26 cellular contexts compared by ENCODE assay signal in genomic region chr7:37365405-37365804, GRCh38.
A peak's percentile ranks its signal among the peaks of the same experiment; 100 is the strongest.
DNase-seq lines count a peak whose midpoint lies in the region; ATAC-seq and TF ChIP-seq lines count a peak whose summit lies in the region.
"Had no signal": no experiment of that assay in that cellular context is flagged by ENCODE, and none has a peak within 500 bp of the region (broad histone marks: within the 10 kb centered on the region; RNA-seq: fewer than 3 reads in every experiment).

No MANE protein-coding gene starts in this region.

- H3K27me3 Mint-ChIP-seq in activated naive CD4-positive, alpha-beta T cell treated with anti-CD3 and anti-CD28 coated beads, Interleukin-2, amount 10 ng/mL, durations not matched to agents 7 days and 5 days: no peaks in the 10 kb centered on the region
- no peaks in the 10 kb centered on the region for H3K27me3 Mint-ChIP-seq in T-helper 1 cell treated with Interleukin-12 subunit alpha and Interleukin-12 subunit beta and Interleukin-4 antibody, amounts not matched to agents 30 μg/mL and 1 μg/mL, for 36 hours (ENCODE audit: low read depth)
- H3K27me3 Mint-ChIP-seq in activated naive CD8-positive, alpha-beta T cell treated with anti-CD3 and anti-CD28 coated beads for 36 hours: no peaks in the 10 kb centered on the region
- H3K27me3 Mint-ChIP-seq in CD14-positive monocyte (ENCODE audit: low read depth in 3 of 3): no peaks in the 10 kb centered on the region
- H3K27me3 Mint-ChIP-seq: memory B cell; stimulated activated naive B cell treated with anti-CD40 and anti-IgM and Interleukin-4, amounts not matched to agents 10 μg/mL and 1 μg/mL and 100 μg/mL, for 72 hours had no signal

- intact Hi-C loops in CD14-positive monocyte (cut with micrococcal nuclease): no loop called here

- H3K9me3 Mint-ChIP-seq in activated naive CD4-positive, alpha-beta T cell treated with anti-CD3 and anti-CD28 coated beads, Interleukin-2, amount 10 ng/mL, durations not matched to agents 7 days and 5 days: peaks cover 3% of the 10 kb centered on the region
- H3K9me3 Mint-ChIP-seq in T-helper 1 cell treated with Interleukin-12 subunit alpha and Interleukin-12 subunit beta and Interleukin-4 antibody, amounts not matched to agents 30 μg/mL and 1 μg/mL, for 36 hours: peaks cover 4% of the 10 kb centered on the region
- H3K9me3 Mint-ChIP-seq in activated naive CD8-positive, alpha-beta T cell treated with anti-CD3 and anti-CD28 coated beads for 36 hours: peaks cover 18% of the 10 kb centered on the region
- no peaks in the 10 kb centered on the region for H3K9me3 Mint-ChIP-seq in CD14-positive monocyte
- H3K9me3 Mint-ChIP-seq: neural progenitor cell had no signal

- H3K27ac Mint-ChIP-seq in activated naive CD4-positive, alpha-beta T cell treated with anti-CD3 and anti-CD28 coated beads, Interleukin-2, amount 10 ng/mL, durations not matched to agents 7 days and 5 days: peak overlapping the region; percentile 43
- H3K27ac Mint-ChIP-seq in T-helper 1 cell treated with Interleukin-12 subunit alpha and Interleukin-12 subunit beta and Interleukin-4 antibody, amounts not matched to agents 30 μg/mL and 1 μg/mL, for 36 hours: peak overlapping the region; percentile 50
- H3K27ac Mint-ChIP-seq in activated naive CD8-positive, alpha-beta T cell treated with anti-CD3 and anti-CD28 coated beads for 36 hours: peak overlapping the region; percentile 96
- no peak overlapping the region for H3K27ac Mint-ChIP-seq in CD14-positive monocyte
- H3K27ac Mint-ChIP-seq: memory B cell, neural progenitor cell had no signal

- H3K36me3 Mint-ChIP-seq in activated naive CD4-positive, alpha-beta T cell treated with anti-CD3 and anti-CD28 coated beads, Interleukin-2, amount 10 ng/mL, durations not matched to agents 7 days and 5 days: peaks cover 27% of the 10 kb centered on the region
- H3K36me3 Mint-ChIP-seq in T-helper 1 cell treated with Interleukin-12 subunit alpha and Interleukin-12 subunit beta and Interleukin-4 antibody, amounts not matched to agents 30 μg/mL and 1 μg/mL, for 36 hours (ENCODE audit: low read depth): peaks cover 22% of the 10 kb centered on the region
- H3K36me3 Mint-ChIP-seq in activated naive CD8-positive, alpha-beta T cell treated with anti-CD3 and anti-CD28 coated beads for 36 hours: peaks cover 36% of the 10 kb centered on the region
- H3K36me3 Mint-ChIP-seq in CD14-positive monocyte: peaks cover 7% of the 10 kb centered on the region in 2 donors
- H3K36me3 Mint-ChIP-seq: neural progenitor cell had no signal

- H3K9me3 ChIP-seq in WERI-Rb-1 (ENCODE audit: severe bottlenecking): no peaks in the 10 kb centered on the region
- H3K9me3 ChIP-seq: BLaER1, pancreas, SK-N-SH had no signal

- H3K4me1 Mint-ChIP-seq in activated naive CD4-positive, alpha-beta T cell treated with anti-CD3 and anti-CD28 coated beads, Interleukin-2, amount 10 ng/mL, durations not matched to agents 7 days and 5 days: peaks cover 64% of the 10 kb centered on the region
- H3K4me1 Mint-ChIP-seq in T-helper 1 cell treated with Interleukin-12 subunit alpha and Interleukin-12 subunit beta and Interleukin-4 antibody, amounts not matched to agents 30 μg/mL and 1 μg/mL, for 36 hours (ENCODE audit: low read depth): peaks cover 45% of the 10 kb centered on the region
- H3K4me1 Mint-ChIP-seq in activated naive CD8-positive, alpha-beta T cell treated with anti-CD3 and anti-CD28 coated beads for 36 hours: peaks cover 68% of the 10 kb centered on the region
- peaks cover 18% of the 10 kb centered on the region for H3K4me1 Mint-ChIP-seq in CD14-positive monocyte
- H3K4me1 Mint-ChIP-seq: neural progenitor cell had no signal

- no peak overlapping the region for H3K4me3 ChIP-seq in WERI-Rb-1 (ENCODE audit: low read depth, low read length)
- H3K4me3 ChIP-seq: BLaER1, GM23248, neural progenitor cell, pancreas had no signal

- H3K36me3 ChIP-seq in WERI-Rb-1: no peaks in the 10 kb centered on the region
- H3K36me3 ChIP-seq: BLaER1, neural progenitor cell, pancreas had no signal

- ATAC-seq in stimulated activated naive CD8-positive, alpha-beta T cell treated with anti-CD3 and anti-CD28 coated beads, Interleukin-15, Interleukin-2, amounts not matched to agents 100 U/mL and 50 U/mL, for 24 hours: peak; percentile 64
- no peak for ATAC-seq in HG03565 (IDR thresholded peaks at IDR 0.05; ENCODE audit: unreplicated experiment)
- ATAC-seq: left lobe of liver; pancreas; Right ventricle myocardium inferior; stimulated activated naive B cell treated with anti-CD40 and anti-IgM and Interleukin-4, amounts not matched to agents 10 μg/mL and 1 μg/mL and 100 μg/mL, for 72 hours had no signal

- H3K4me3 Mint-ChIP-seq in activated naive CD4-positive, alpha-beta T cell treated with anti-CD3 and anti-CD28 coated beads, Interleukin-2, amount 10 ng/mL, durations not matched to agents 7 days and 5 days: no peak overlapping the region
- no peak overlapping the region for H3K4me3 Mint-ChIP-seq in T-helper 1 cell treated with Interleukin-12 subunit alpha and Interleukin-12 subunit beta and Interleukin-4 antibody, amounts not matched to agents 30 μg/mL and 1 μg/mL, for 36 hours
- peak overlapping the region; percentile 0 for H3K4me3 Mint-ChIP-seq in activated naive CD8-positive, alpha-beta T cell treated with anti-CD3 and anti-CD28 coated beads for 36 hours
- no peak overlapping the region for H3K4me3 Mint-ChIP-seq in CD14-positive monocyte
- H3K4me3 Mint-ChIP-seq: memory B cell; neural progenitor cell; stimulated activated naive B cell treated with anti-CD40 and anti-IgM and Interleukin-4, amounts not matched to agents 10 μg/mL and 1 μg/mL and 100 μg/mL, for 72 hours had no signal

- H3K27me3 ChIP-seq in WERI-Rb-1 (ENCODE audit: insufficient read depth, low read depth, severe bottlenecking): no peaks in the 10 kb centered on the region
- H3K27me3 ChIP-seq: BLaER1, neural progenitor cell, pancreas had no signal

- no peak overlapping the region for H3K27ac ChIP-seq in WERI-Rb-1
- H3K27ac ChIP-seq: BLaER1, GM23248, neural progenitor cell, pancreas, VCaP had no signal

- no peak for TF ChIP-seq CTCF in CD14-positive monocyte (IDR thresholded peaks at IDR 0.05)
- no peak for TF ChIP-seq CTCF in WERI-Rb-1 (IDR thresholded peaks at IDR 0.05; ENCODE audit: low read depth, low read length)

- CTCF ChIA-PET in activated naive CD4-positive, alpha-beta T cell treated with anti-CD3 and anti-CD28 coated beads, Interleukin-2, amount 10 ng/mL, durations not matched to agents 7 days and 5 days (lab: Charles Lee): interaction anchor here (1.1 kb wide), 1 partner anchor 15 kb away, joined by 3 read pairs; no protein-coding TSS in a partner anchor

- DNase-seq in activated naive CD4-positive, alpha-beta T cell treated with anti-CD3 and anti-CD28 coated beads, Interleukin-2, amount 10 ng/mL, durations not matched to agents 7 days and 5 days: no peak
- DNase-seq in activated naive CD4-positive, alpha-beta T cell (lab: John Stamatoyannopoulos, UW): no peak
- DNase-seq in activated naive CD8-positive, alpha-beta T cell treated with anti-CD3 and anti-CD28 coated beads for 36 hours: no peak
- no peak for DNase-seq in stimulated activated naive CD8-positive, alpha-beta T cell treated with anti-CD3 and anti-CD28 coated beads, Interleukin-15, Interleukin-2, amounts not matched to agents 100 U/mL and 50 U/mL, for 24 hours
- DNase-seq in CD14-positive monocyte (ENCODE audit: low spot score) (no peak), WERI-Rb-1 (no peak)
- DNase-seq: central memory CD4-positive, alpha-beta T cell; DMS79; erythroblast; GM23248; hypothalamus; NCI-H1436; NCI-H446; NCI-H748 treated with DMSO at 0.1 percent for 48 hours; pancreas; retina; SK-N-SH; stimulated activated naive B cell treated with anti-CD40 and anti-IgM and Interleukin-4, amounts not matched to agents 10 μg/mL and 1 μg/mL and 100 μg/mL, for 72 hours had no signal

Comparison
In these comparisons a context has a peak if more than half of its experiments do, and no peak if none do; other contexts are left out.
1. H3K27ac Mint-ChIP-seq: peak in activated naive CD4-positive, alpha-beta T cell treated with anti-CD3 and anti-CD28 coated beads, Interleukin-2, amount 10 ng/mL, durations not matched to agents 7 days and 5 days (single experiment), T-helper 1 cell treated with Interleukin-12 subunit alpha and Interleukin-12 subunit beta and Interleukin-4 antibody, amounts not matched to agents 30 μg/mL and 1 μg/mL, for 36 hours (single experiment) and activated naive CD8-positive, alpha-beta T cell treated with anti-CD3 and anti-CD28 coated beads for 36 hours (single experiment); none in CD14-positive monocyte (0 of 7).